ENCODE assay signal across 10 cellular contexts in genomic region chr12:54286042-54286931, GRCh38. TPM values are rescaled to one million over a fixed set of nuclear protein-coding genes. Genes with fewer than 3 reads are reported as not detected.
DNase-seq lines count a peak whose midpoint lies in the region; ATAC-seq, FAIRE-seq and TF ChIP-seq lines count a peak whose summit lies in the region.
"Had no signal": no experiment of that assay in that cellular context is flagged by ENCODE, and none has a peak within 500 bp of the region (broad histone marks: within the 10 kb centered on the region; RNA-seq: fewer than 3 reads in every experiment).

No MANE protein-coding gene starts in this region.

- H3K4me1 Mint-ChIP-seq in dendritic cell treated with granulocyte-macrophage colony-stimulating factor and Interleukin-4, amounts not matched to agents 40 ng/mL and 50 ng/mL, for 4 days (ENCODE audit: low read depth) = peaks cover 72% of the 10 kb centered on the region
- H3K4me1 Mint-ChIP-seq in neural progenitor cell = peaks cover 48% of the 10 kb centered on the region

- H4K20me1 ChIP-seq in KMS-11 (ENCODE audit: insufficient read depth) = peaks cover 60% of the 10 kb centered on the region
- H4K20me1 ChIP-seq in neural progenitor cell (ENCODE audit: low read depth) = peaks cover 86% of the 10 kb centered on the region

- peaks cover 52% of the 10 kb centered on the region for H3K36me3 ChIP-seq in KMS-11 (ENCODE audit: insufficient read depth)
- peaks cover 48% of the 10 kb centered on the region for H3K36me3 ChIP-seq in neural progenitor cell
- H3K36me3 ChIP-seq in body of pancreas (replicated peaks in 1 of 2; ENCODE audit: insufficient read depth in 1 of 2, low read depth in 2 of 2) = peaks cover 13 to 31% of the 10 kb centered on the region in 2 donors

- WGBS in body of pancreas, 2 donors = 39 to 51% methylated on average over 10 of the region's 10 CpGs

- H3F3A ChIP-seq in neural progenitor cell (ENCODE audit: low read depth) = peaks cover 92% of the 10 kb centered on the region

- H3K36me3 Mint-ChIP-seq in dendritic cell treated with granulocyte-macrophage colony-stimulating factor and Interleukin-4, amounts not matched to agents 40 ng/mL and 50 ng/mL, for 4 days (ENCODE audit: low read depth) = no peaks in the 10 kb centered on the region
- H3K36me3 Mint-ChIP-seq in neural progenitor cell = peaks cover 21% of the 10 kb centered on the region

- FAIRE-seq in GM12892 (lab: Jason Lieb, UNC) = no peak

- no peak overlapping the region for H2AFZ ChIP-seq in KMS-11 (ENCODE audit: low read depth)
- H2AFZ ChIP-seq in neural progenitor cell (replicated peaks) = no peak overlapping the region

- DNase-seq in GM12892 (ENCODE audit: insufficient read length) = no peak
- DNase-seq in neural progenitor cell (ENCODE audit: low spot score) = no peak
- no peak for DNase-seq in MV-4-11 (lab: John Stamatoyannopoulos, UW)
- DNase-seq in NCI-H2081 treated with DMSO at 0.1 percent for 48 hours (lab: John Stamatoyannopoulos, UW) = no peak
- no peak for DNase-seq in body of pancreas
- no peak for DNase-seq in NCI-H524 treated with DMSO at 0.1 percent for 48 hours (lab: John Stamatoyannopoulos, UW)
- DNase-seq: activated T-cell treated with anti-CD3 and anti-CD28 coated beads for 4 hours, PC-3 had no signal

- H3K27ac Mint-ChIP-seq in dendritic cell treated with granulocyte-macrophage colony-stimulating factor and Interleukin-4, amounts not matched to agents 40 ng/mL and 50 ng/mL, for 4 days = peak overlapping the region; percentile 80
- H3K27ac Mint-ChIP-seq in neural progenitor cell = no peak overlapping the region

- no peaks in the 10 kb centered on the region for H3K9me3 ChIP-seq in neural progenitor cell (ENCODE audit: low read depth)
- no peaks in the 10 kb centered on the region for H3K9me3 ChIP-seq in body of pancreas

- H3K4me2 ChIP-seq in KMS-11 = no peak overlapping the region; the same call in 1 of the 2 replicates
- peak overlapping the region; percentile 99 for H3K4me2 ChIP-seq in neural progenitor cell

- H3K79me2 ChIP-seq in KMS-11 (ENCODE audit: insufficient read depth, low read depth) (peaks cover 40% of the 10 kb centered on the region), neural progenitor cell (ENCODE audit: low read depth) (peaks cover 60% of the 10 kb centered on the region)

- no peak; the same call in 1 of the 2 replicates for TF ChIP-seq CTCF in KMS-11 (conservative IDR thresholded peaks at IDR 0.05; ENCODE audit: low read depth, low read length)
- no peak for TF ChIP-seq CTCF in neural progenitor cell (IDR thresholded peaks at IDR 0.05)
- no peak for TF ChIP-seq CTCF in body of pancreas (IDR thresholded peaks at IDR 0.05)

- H3K27ac ChIP-seq in KMS-11 (peak overlapping the region; percentile 8; the same call in 1 of the 2 replicates), neural progenitor cell (peak overlapping the region; percentile 26), body of pancreas (peak overlapping the region in 1 of 4 donors; percentile 1)

- H3K9me3 Mint-ChIP-seq in dendritic cell treated with granulocyte-macrophage colony-stimulating factor and Interleukin-4, amounts not matched to agents 40 ng/mL and 50 ng/mL, for 4 days = no peaks in the 10 kb centered on the region
- no peaks in the 10 kb centered on the region for H3K9me3 Mint-ChIP-seq in neural progenitor cell

- no peaks in the 10 kb centered on the region for H3K27me3 Mint-ChIP-seq in dendritic cell treated with granulocyte-macrophage colony-stimulating factor and Interleukin-4, amounts not matched to agents 40 ng/mL and 50 ng/mL, for 4 days
- peaks cover 16% of the 10 kb centered on the region for H3K27me3 Mint-ChIP-seq in neural progenitor cell (ENCODE audit: insufficient read depth, low read depth)

- H3K4me3 ChIP-seq in KMS-11 (IDR thresholded peaks at IDR 0.05; ENCODE audit: insufficient read depth, low read depth, low read length) (no peak overlapping the region), neural progenitor cell (no peak overlapping the region), body of pancreas (no peak overlapping the region)

- TF ChIP-seq POLR2A in GM12892 (IDR thresholded peaks at IDR 0.05; ENCODE audit: low read depth, low read length) (peak; percentile 80), body of pancreas (IDR thresholded peaks at IDR 0.05) (no peak)

- intact Hi-C loops in dendritic cell treated with granulocyte-macrophage colony-stimulating factor and Interleukin-4, amounts not matched to agents 40 ng/mL and 50 ng/mL, for 4 days (cut with micrococcal nuclease) = no loop called here
- intact Hi-C loops in body of pancreas (cut with DNase I) = no loop called here

- no peaks in the 10 kb centered on the region for H3K27me3 ChIP-seq in KMS-11 (ENCODE audit: insufficient read depth, low read depth)
- no peaks in the 10 kb centered on the region for H3K27me3 ChIP-seq in neural progenitor cell
- H3K27me3 ChIP-seq in body of pancreas = no peaks in the 10 kb centered on the region

- ATAC-seq in body of pancreas = no peak
- ATAC-seq: PC-3 had no signal

- H3K4me3 Mint-ChIP-seq in dendritic cell treated with granulocyte-macrophage colony-stimulating factor and Interleukin-4, amounts not matched to agents 40 ng/mL and 50 ng/mL, for 4 days = peak overlapping the region; percentile 46
- peak overlapping the region; percentile 25 for H3K4me3 Mint-ChIP-seq in neural progenitor cell

- H3K4me1 ChIP-seq in KMS-11 (ENCODE audit: low read depth, poor library complexity, severe bottlenecking) = peaks cover 44% of the 10 kb centered on the region
- H3K4me1 ChIP-seq in neural progenitor cell = peaks cover 24% of the 10 kb centered on the region
- H3K4me1 ChIP-seq in body of pancreas = peaks cover 49% of the 10 kb centered on the region

- H3K9ac ChIP-seq in KMS-11 (no peak overlapping the region), neural progenitor cell (no peak overlapping the region)

RNA-seq across cellular contexts. Expression of gene HNRNPA1, which starts 5.8 kb away (rescaled TPM):
- polyA plus RNA-seq in GM12892 (2012; ENCODE audit: missing spikeins) = 1,882 TPM
- total RNA-seq in neural progenitor cell (ENCODE audit: low replicate concordance) (1,779 and 2,341 TPM in 2 replicates), body of pancreas (100 to 1,000 TPM; 246 to 247 TPM)

RNA-seq across cellular contexts. Expression of gene CBX5, which starts 6.4 kb away (rescaled TPM):
- polyA plus RNA-seq in GM12892 (2012; ENCODE audit: missing spikeins) = 57.7 TPM
- total RNA-seq in neural progenitor cell (ENCODE audit: low replicate concordance) (232 and 288 TPM in 2 replicates), body of pancreas (10 to 100 TPM; 27.0 to 34.3 TPM)

RNA-seq across cellular contexts. Expression of gene NFE2, which starts 14.5 kb away (rescaled TPM):
- 0.28 TPM for polyA plus RNA-seq in GM12892 (2012; ENCODE audit: missing spikeins)
- total RNA-seq in neural progenitor cell (ENCODE audit: low replicate concordance) = 2.8 and 4.3 TPM in 2 replicates
- total RNA-seq in body of pancreas = under 1 TPM in 1 of 2 donors, not detected in 1; 0.26 TPM

RNA-seq across cellular contexts. Expression of gene COPZ1, which starts 38.6 kb away (rescaled TPM):
- 175 TPM for polyA plus RNA-seq in GM12892 (2012; ENCODE audit: missing spikeins)
- 197 and 219 TPM in 2 replicates for total RNA-seq in neural progenitor cell (ENCODE audit: low replicate concordance)
- 10 to 100 TPM; 34.3 to 71.3 TPM for total RNA-seq in body of pancreas
